Comparison of ENCODE assay signal across 1 cellular context in genomic region chr1:40944326-40944725, GRCh38.
TF ChIP-seq lines count a peak whose summit lies in the region.

No MANE protein-coding gene starts in this region.

TF ChIP-seq in IMR-90, 13 proteins besides CTCF, POLR2A, EP300 and RAD21 (continued from another document):
- TF ChIP-seq USF2 (IDR thresholded peaks at IDR 0.05; ENCODE audit: low read depth, low read length) (no peak), CEBPB (IDR thresholded peaks at IDR 0.05; ENCODE audit: low read depth, low read length) (peak; percentile 13; the same call in 1 of the 2 replicates), MAFK (IDR thresholded peaks at IDR 0.05; ENCODE audit: low read depth, low read length) (no peak), MAZ (IDR thresholded peaks at IDR 0.05; ENCODE audit: borderline replicate concordance, low read depth, low read length) (peak; percentile 16; the same call in 1 of the 2 replicates), NFE2L2 (IDR thresholded peaks at IDR 0.05; ENCODE audit: low read depth, low read length) (no peak), MXI1 (IDR thresholded peaks at IDR 0.05; ENCODE audit: borderline replicate concordance, low read depth, low read length) (no peak)
